In the genomic region with DNA sequence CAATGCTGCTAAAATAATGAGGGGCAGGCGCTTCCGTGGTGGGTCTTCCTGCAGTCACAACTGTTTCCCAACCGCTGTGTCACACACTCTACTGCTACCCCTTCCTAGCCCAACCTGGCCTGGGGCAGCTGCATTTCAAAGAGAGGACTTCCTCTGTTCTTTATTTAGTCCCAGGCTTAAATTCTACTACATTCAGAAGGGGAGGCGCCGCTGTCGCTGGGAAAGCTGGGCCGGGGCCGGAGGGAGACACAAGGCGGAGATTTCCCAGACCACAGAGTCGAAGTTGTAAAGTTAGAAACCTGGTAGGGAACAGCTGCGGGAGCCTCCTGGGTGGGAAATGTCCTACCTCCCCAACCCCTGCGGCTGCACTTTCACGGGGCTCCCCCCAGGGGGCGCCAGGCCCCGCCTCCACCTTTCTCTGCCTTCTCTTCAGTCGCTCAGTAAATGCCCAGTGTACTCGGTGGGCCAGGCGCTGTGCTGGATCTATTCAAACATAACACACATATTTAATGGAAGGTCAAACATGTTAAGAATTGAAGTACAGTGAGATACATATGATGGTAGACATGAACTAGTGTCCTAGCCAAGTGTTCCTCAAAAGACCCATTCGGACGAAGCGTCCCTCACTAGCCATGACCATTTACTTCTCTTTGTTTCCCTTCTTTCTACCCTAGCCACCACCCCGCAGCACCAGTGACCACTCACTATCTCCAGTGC, we compare ENCODE assay signal across 8 cellular contexts. TPM values are rescaled to one million over a fixed set of nuclear protein-coding genes. Genes with fewer than 3 reads are reported as not detected.
DNase-seq lines count a peak whose midpoint lies in the region; ATAC-seq and TF ChIP-seq lines count a peak whose summit lies in the region.

No MANE protein-coding gene starts in this region.

- H3K4me2 ChIP-seq in Loucy (ENCODE audit: low read depth, low read length, poor library complexity, severe bottlenecking), result peak overlapping the region; percentile 69

- peaks cover 34% of the 10 kb centered on the region for H3K4me1 ChIP-seq in Loucy (ENCODE audit: insufficient read depth, low read length, poor library complexity, severe bottlenecking)

- no peaks in the 10 kb centered on the region for H3K9me2 ChIP-seq in Loucy (replicated peaks; ENCODE audit: low read depth, low read length)

- H3K4me3 ChIP-seq in Loucy (ENCODE audit: low read length, poor library complexity, severe bottlenecking) (peak overlapping the region; percentile 61), fibroblast of pulmonary artery (replicated peaks; ENCODE audit: low read depth, low read length) (no peak overlapping the region)

- peak overlapping the region; percentile 57; the same call in 1 of the 2 replicates for H2AFZ ChIP-seq in Loucy (ENCODE audit: low read length)

- H3K4me3 Mint-ChIP-seq in activated CD8-positive, alpha-beta T cell treated with anti-CD3 and anti-CD28 coated beads, Interleukin-2, amount 10 ng/mL, durations not matched to agents 7 days and 5 days, result no peak overlapping the region
- H3K4me3 Mint-ChIP-seq in progenitor cell of endocrine pancreas (ENCODE audit: low read depth), result no peak overlapping the region

- H3K27me3 ChIP-seq in Loucy (ENCODE audit: insufficient read depth, low read length, poor library complexity, severe bottlenecking), result no peaks in the 10 kb centered on the region

- no peaks in the 10 kb centered on the region for H3K36me3 Mint-ChIP-seq in activated CD8-positive, alpha-beta T cell treated with anti-CD3 and anti-CD28 coated beads, Interleukin-2, amount 10 ng/mL, durations not matched to agents 7 days and 5 days (ENCODE audit: low read depth)
- no peaks in the 10 kb centered on the region for H3K36me3 Mint-ChIP-seq in progenitor cell of endocrine pancreas (ENCODE audit: insufficient read depth)

- peak; percentile 84 for ATAC-seq in activated CD8-positive, alpha-beta T cell treated with anti-CD3 and anti-CD28 coated beads, Interleukin-2, amount 10 ng/mL, durations not matched to agents 7 days and 5 days
- no peak for ATAC-seq in HG02623 (IDR thresholded peaks at IDR 0.05; ENCODE audit: unreplicated experiment)

- H3K4me1 Mint-ChIP-seq in activated CD8-positive, alpha-beta T cell treated with anti-CD3 and anti-CD28 coated beads, Interleukin-2, amount 10 ng/mL, durations not matched to agents 7 days and 5 days (ENCODE audit: low read depth), result peaks cover 21% of the 10 kb centered on the region
- H3K4me1 Mint-ChIP-seq in progenitor cell of endocrine pancreas (ENCODE audit: low read depth), result peaks cover 2% of the 10 kb centered on the region

- no peak overlapping the region for H3K27ac Mint-ChIP-seq in activated CD8-positive, alpha-beta T cell treated with anti-CD3 and anti-CD28 coated beads, Interleukin-2, amount 10 ng/mL, durations not matched to agents 7 days and 5 days
- no peak overlapping the region for H3K27ac Mint-ChIP-seq in progenitor cell of endocrine pancreas

- H3K27me3 Mint-ChIP-seq in activated CD8-positive, alpha-beta T cell treated with anti-CD3 and anti-CD28 coated beads, Interleukin-2, amount 10 ng/mL, durations not matched to agents 7 days and 5 days (ENCODE audit: low read depth), result peaks cover 34% of the 10 kb centered on the region
- H3K27me3 Mint-ChIP-seq in progenitor cell of endocrine pancreas, result peaks cover 34% of the 10 kb centered on the region

- H3K9me3 Mint-ChIP-seq in activated CD8-positive, alpha-beta T cell treated with anti-CD3 and anti-CD28 coated beads, Interleukin-2, amount 10 ng/mL, durations not matched to agents 7 days and 5 days (ENCODE audit: insufficient read depth), result no peaks in the 10 kb centered on the region
- no peaks in the 10 kb centered on the region for H3K9me3 Mint-ChIP-seq in progenitor cell of endocrine pancreas (ENCODE audit: low read depth)

- H3K36me3 ChIP-seq in Loucy (ENCODE audit: insufficient read depth, low read length), result no peaks in the 10 kb centered on the region

- POLR2A ChIA-PET in activated CD8-positive, alpha-beta T cell treated with anti-CD3 and anti-CD28 coated beads, Interleukin-2, amount 10 ng/mL, durations not matched to agents 7 days and 5 days (lab: Charles Lee), result interaction anchor here (1.3 kb wide), 1 partner anchor 23 kb away, joined by 5 read pairs; a partner anchor contains a TSS

- CTCF ChIA-PET in activated CD8-positive, alpha-beta T cell treated with anti-CD3 and anti-CD28 coated beads, Interleukin-2, amount 10 ng/mL, durations not matched to agents 7 days and 5 days (lab: Charles Lee), result interaction anchor here (0.6 to 21.7 kb wide), 51 partner anchors 10 to 392 kb away, joined by 3 to 647 read pairs (median 3); a partner anchor contains a TSS

- peak overlapping the region; percentile 63 for H3K9ac ChIP-seq in Loucy (ENCODE audit: low read depth, low read length, poor library complexity, severe bottlenecking)

- H3F3A ChIP-seq in Loucy (ENCODE audit: low read depth), result peaks cover 4% of the 10 kb centered on the region; the same call in 1 of the 2 replicates

- no peaks in the 10 kb centered on the region for H3K9me3 ChIP-seq in Loucy (ENCODE audit: insufficient read depth, low read depth, low read length)

- H4K20me1 ChIP-seq in Loucy (ENCODE audit: insufficient read depth, low read length, poor library complexity, severe bottlenecking), result no peaks in the 10 kb centered on the region

- H3K79me2 ChIP-seq in Loucy (ENCODE audit: insufficient read depth, low read length), result no peaks in the 10 kb centered on the region

- peak; percentile 71 for DNase-seq in activated CD8-positive, alpha-beta T cell treated with anti-CD3 and anti-CD28 coated beads, Interleukin-2, amount 10 ng/mL, durations not matched to agents 7 days and 5 days
- DNase-seq in fibroblast of pulmonary artery (ENCODE audit: low read depth), result no peak
- peak; percentile 34 for DNase-seq in progenitor cell of endocrine pancreas (ENCODE audit: low spot score, unreplicated experiment)
- no peak for DNase-seq in mucosa of gallbladder (ENCODE audit: low spot score)
- no peak for DNase-seq in NCI-H1417 treated with DMSO at 0.1 percent for 48 hours (lab: John Stamatoyannopoulos, UW)

- peak; percentile 96 for TF ChIP-seq CTCF in GM12873 (IDR thresholded peaks at IDR 0.05; ENCODE audit: insufficient read depth, low read depth, low read length, missing control alignments)
- peak; percentile 97 for TF ChIP-seq CTCF in Loucy (conservative IDR thresholded peaks at IDR 0.05; ENCODE audit: low read length)
- TF ChIP-seq CTCF in fibroblast of pulmonary artery (IDR thresholded peaks at IDR 0.05; ENCODE audit: low read length, missing control alignments), result peak; percentile 66
- peak; percentile 79 for TF ChIP-seq CTCF in progenitor cell of endocrine pancreas (IDR thresholded peaks at IDR 0.05; ENCODE audit: unreplicated experiment)

RNA-seq across cellular contexts. Expression of a gene that starts 23.1 kb away (rescaled TPM):
- total RNA-seq in activated CD8-positive, alpha-beta T cell treated with anti-CD3 and anti-CD28 coated beads, Interleukin-2, amount 10 ng/mL, durations not matched to agents 7 days and 5 days, result 1 to 10 TPM; 5.3 to 5.9 TPM
- total RNA-seq in progenitor cell of endocrine pancreas (8.4 and 9.1 TPM in 2 replicates), mucosa of gallbladder (17.6 TPM)

RNA-seq across cellular contexts. Expression of a gene that starts 26.3 kb away (rescaled TPM):
- 10 to 100 TPM; 59.0 to 61.3 TPM for total RNA-seq in activated CD8-positive, alpha-beta T cell treated with anti-CD3 and anti-CD28 coated beads, Interleukin-2, amount 10 ng/mL, durations not matched to agents 7 days and 5 days
- total RNA-seq in progenitor cell of endocrine pancreas, result 60.8 and 64.9 TPM in 2 replicates
- total RNA-seq in mucosa of gallbladder, result 168 TPM

RNA-seq across cellular contexts. Expression of a gene that starts 46.2 kb away (rescaled TPM):
- 10 to 100 TPM; 41.6 to 45.1 TPM for total RNA-seq in activated CD8-positive, alpha-beta T cell treated with anti-CD3 and anti-CD28 coated beads, Interleukin-2, amount 10 ng/mL, durations not matched to agents 7 days and 5 days
- total RNA-seq in progenitor cell of endocrine pancreas (36.8 and 39.5 TPM in 2 replicates), mucosa of gallbladder (41.2 TPM)

Comparison
In these comparisons a context has a peak if more than half of its experiments do, and no peak if none do; other contexts are left out.
1. DNase-seq: peak in activated CD8-positive, alpha-beta T cell treated with anti-CD3 and anti-CD28 coated beads, Interleukin-2, amount 10 ng/mL, durations not matched to agents 7 days and 5 days (single experiment) and progenitor cell of endocrine pancreas (single experiment); none in fibroblast of pulmonary artery (single experiment), mucosa of gallbladder (single experiment) and NCI-H1417 treated with DMSO at 0.1 percent for 48 hours (single experiment).
2. Peak in every context shown above with its lines, with median percentiles within 50 percentile points of each other: CTCF ChIP-seq.